Comparison of ENCODE assay signal across 9 cellular contexts in genomic region chr3:69791919-69792399, GRCh38. TPM values are rescaled to one million over a fixed set of nuclear protein-coding genes. Genes with fewer than 3 reads are reported as not detected.
DNase-seq lines count a peak whose midpoint lies in the region; ATAC-seq and TF ChIP-seq lines count a peak whose summit lies in the region.
"Had no signal": no experiment of that assay in that cellular context is flagged by ENCODE, and none has a peak within 500 bp of the region (broad histone marks: within the 10 kb centered on the region; RNA-seq: fewer than 3 reads in every experiment).

No MANE protein-coding gene starts in this region.

- ATAC-seq in HG03457 (IDR thresholded peaks at IDR 0.05; ENCODE audit: unreplicated experiment), result no peak
- ATAC-seq in HG02678 (IDR thresholded peaks at IDR 0.05; ENCODE audit: unreplicated experiment), result no peak

- CTCF ChIA-PET in AG04450 (lab: Charles Lee), result interaction anchor here (0.7 to 6.0 kb wide), 42 partner anchors 9 to 569 kb away, joined by 3 to 78 read pairs (median 5); partner anchors contain the start of gene MITF

- H3K9me3 ChIP-seq in AG04450 (ENCODE audit: control insufficient read depth, insufficient read depth, low read length), result no peaks in the 10 kb centered on the region

- H3K4me3 ChIP-seq in AG04450 (ENCODE audit: low read depth, low read length) (no peak overlapping the region), cardiac fibroblast (replicated peaks in 1 of 2; ENCODE audit: low read depth in 2 of 2, low read length in 2 of 2) (no peak overlapping the region)
- H3K4me3 ChIP-seq in Jurkat, Clone E6-1 (ENCODE audit: low read length), result no peak overlapping the region

- no peak overlapping the region for H3K27ac ChIP-seq in AG04450 (ENCODE audit: low read depth, low read length)
- H3K27ac ChIP-seq: epithelial cell of prostate had no signal

- POLR2A ChIA-PET in AG04450 (lab: Yijun Ruan, JAX), result interaction anchor here (1.2 to 2.4 kb wide), 2 partner anchors 15 to 53 kb away, joined by 3 to 8 read pairs; partner anchors contain the start of gene MITF

- TF ChIP-seq CTCF in AG04450 (IDR thresholded peaks at IDR 0.05; ENCODE audit: low read depth, low read length), result peak; percentile 65
- TF ChIP-seq CTCF in cardiac fibroblast (IDR thresholded peaks at IDR 0.05; ENCODE audit: low read depth, low read length), result peak; percentile 42

- H3K27me3 ChIP-seq in AG04450 (ENCODE audit: control insufficient read depth, insufficient read depth, low read length), result no peaks in the 10 kb centered on the region

- DNase-seq in AG04450 (ENCODE audit: low read depth, low spot score), result no peak
- DNase-seq in Jurkat, Clone E6-1 (ENCODE audit: low read depth, low spot score), result peak; percentile 7
- peak; percentile 61 to 68 for DNase-seq in cardiac fibroblast (ENCODE audit: low read depth in 2 of 2)
- DNase-seq in medulla oblongata (ENCODE audit: extremely low spot score), result peak; percentile 86
- DNase-seq in activated naive CD4-positive, alpha-beta T cell treated with anti-CD3 and anti-CD28 coated beads, Interleukin-2, amount 50 U/mL, for 16 hours, result no peak
- no peak for DNase-seq in NCI-H2227 treated with DMSO at 0.1 percent for 48 hours (lab: John Stamatoyannopoulos, UW)

RNA-seq across cellular contexts. Expression of gene MITF, which starts 52.7 kb away (rescaled TPM):
- polyA plus RNA-seq in AG04450 (2011; rRNA removed), result 32.2 and 32.5 TPM in 2 replicates
- polyA minus RNA-seq in AG04450 (2011; rRNA and poly(A)+ RNA removed), result 80.7 and 99.7 TPM in 2 replicates
- polyA plus RNA-seq in Jurkat, Clone E6-1 (2012; ENCODE audit: insufficient read depth, insufficient read length), result not detected

Comparison
In these comparisons a context has a peak if more than half of its experiments do, and no peak if none do; other contexts are left out.
1. DNase-seq: peak in Jurkat, Clone E6-1 (single experiment), cardiac fibroblast (2 of 2) and medulla oblongata (single experiment); none in AG04450 (single experiment), activated naive CD4-positive, alpha-beta T cell treated with anti-CD3 and anti-CD28 coated beads, Interleukin-2, amount 50 U/mL, for 16 hours (single experiment) and NCI-H2227 treated with DMSO at 0.1 percent for 48 hours (single experiment).